ENCODE assay signal across 12 cellular contexts in genomic region chr19:10878253-10878652, GRCh38. TPM values are rescaled to one million over a fixed set of nuclear protein-coding genes. Genes with fewer than 3 reads are reported as not detected.
DNase-seq lines count a peak whose midpoint lies in the region; ATAC-seq and TF ChIP-seq lines count a peak whose summit lies in the region.
"Had no signal": no experiment of that assay in that cellular context is flagged by ENCODE, and none has a peak within 500 bp of the region (broad histone marks: within the 10 kb centered on the region; RNA-seq: fewer than 3 reads in every experiment).

No MANE protein-coding gene starts in this region.

- H3K4me1 ChIP-seq in right atrium auricular region (peaks cover 0 to 70% of the 10 kb centered on the region in 2 donors), Peyer's patch (peaks cover 0 to 26% (median 10%) of the 10 kb centered on the region in 4 donors), esophagus squamous epithelium (peaks cover 10 to 78% (median 39%) of the 10 kb centered on the region in 3 donors), subcutaneous abdominal adipose tissue (ENCODE audit: control insufficient read depth in 5 of 5, insufficient read depth in 5 of 5, low read length in 5 of 5) (peaks cover 0 to 38% (median 27%) of the 10 kb centered on the region in 5 donors)

- H3K27me3 ChIP-seq in right atrium auricular region (no peaks in the 10 kb centered on the region), Peyer's patch (no peaks in the 10 kb centered on the region), esophagus squamous epithelium (no peaks in the 10 kb centered on the region), subcutaneous abdominal adipose tissue (ENCODE audit: control insufficient read depth in 5 of 5, insufficient read depth in 4 of 5, low read length in 5 of 5) (no peaks in the 10 kb centered on the region)
- H3K27me3 ChIP-seq: ascending aorta had no signal

- intact Hi-C loops in Right ventricle myocardium superior (cut with DNase I) (no loop called here), esophagus squamous epithelium (cut with DNase I) (no loop called here)

- no peak for ATAC-seq in Right ventricle myocardium superior (ENCODE audit: poor library complexity)

- H3K9me3 ChIP-seq in right atrium auricular region (no peaks in the 10 kb centered on the region), Peyer's patch (no peaks in the 10 kb centered on the region), esophagus squamous epithelium (no peaks in the 10 kb centered on the region), subcutaneous abdominal adipose tissue (ENCODE audit: control insufficient read depth in 5 of 5, low read length in 5 of 5) (no peaks in the 10 kb centered on the region)
- H3K9me3 ChIP-seq: ascending aorta had no signal

- H3K4me3 ChIP-seq in right atrium auricular region (no peak overlapping the region), Peyer's patch (no peak overlapping the region), esophagus squamous epithelium (no peak overlapping the region), subcutaneous abdominal adipose tissue (ENCODE audit: low read depth in 1 of 5, low read length in 5 of 5) (no peak overlapping the region)
- H3K4me3 ChIP-seq: ascending aorta had no signal

- H3K9ac ChIP-seq in subcutaneous abdominal adipose tissue (ENCODE audit: low read length in 5 of 5) = peak overlapping the region in 3 of 5 donors; percentile 7 to 30 (median 24)

- WGBS in esophagus squamous epithelium, 2 donors = 48 to 62% methylated on average over 3 of the region's 3 CpGs

- TF ChIP-seq POLR2A in Peyer's patch (IDR thresholded peaks at IDR 0.05) (no peak), esophagus squamous epithelium (IDR thresholded peaks at IDR 0.05) (no peak)

- no peak for TF ChIP-seq CTCF in right atrium auricular region (IDR thresholded peaks at IDR 0.05)
- TF ChIP-seq CTCF in Peyer's patch (IDR thresholded peaks at IDR 0.05) = no peak
- TF ChIP-seq CTCF in esophagus squamous epithelium (IDR thresholded peaks at IDR 0.05) = no peak

- H3K27ac ChIP-seq in right atrium auricular region (peak overlapping the region; percentile 65 to 79), Peyer's patch (peak overlapping the region in 3 of 4 donors; percentile 31 to 67 (median 52)), esophagus squamous epithelium (peak overlapping the region; percentile 66 to 72 (median 66)), subcutaneous abdominal adipose tissue (ENCODE audit: low read depth, low read length) (no peak overlapping the region)
- H3K27ac ChIP-seq: ascending aorta had no signal

- DNase-seq in right atrium auricular region (ENCODE audit: low spot score) (no peak), Right ventricle myocardium superior (no peak), Peyer's patch (no peak), esophagus squamous epithelium (lab: John Stamatoyannopoulos, UW) (no peak), amygdala (lab: John Stamatoyannopoulos, UW) (no peak), NCI-H2081 (lab: John Stamatoyannopoulos, UW) (no peak), putamen (ENCODE audit: low spot score) (no peak)
- DNase-seq: CD4-positive, alpha-beta memory T cell; erythroblast; WERI-Rb-1 had no signal

- H3K36me3 ChIP-seq in right atrium auricular region (no peaks in the 10 kb centered on the region), Peyer's patch (no peaks in the 10 kb centered on the region), esophagus squamous epithelium (peaks cover 0 to 7% (median 0%) of the 10 kb centered on the region in 3 donors), subcutaneous abdominal adipose tissue (ENCODE audit: control insufficient read depth in 5 of 5, insufficient read depth in 5 of 5, low read length in 5 of 5) (no peaks in the 10 kb centered on the region)
- H3K36me3 ChIP-seq: ascending aorta had no signal

RNA-seq across cellular contexts. Expression of gene CARM1, which starts 6.9 kb away (rescaled TPM):
- total RNA-seq in right atrium auricular region (10 to 100 TPM; 15.3 to 19.8 TPM), Right ventricle myocardium superior (29.9 TPM), Peyer's patch (10 to 100 TPM; 23.8 to 40.6 (median 29.7) TPM), esophagus squamous epithelium (10 to 100 TPM; 21.4 to 35.4 (median 28.5) TPM)

RNA-seq across cellular contexts. Expression of gene C19orf38, which starts 30.0 kb away (rescaled TPM):
- total RNA-seq in right atrium auricular region (1 to 10 TPM in 1 of 2 donors, not detected in 1; 1.5 TPM), Right ventricle myocardium superior (0.59 TPM), Peyer's patch (10 to 100 TPM in 1 of 4 donors, not detected in 3; 20.6 TPM), esophagus squamous epithelium (1 to 10 TPM in 1 of 4 donors, under 1 TPM in 1, not detected in 2; 0.38 to 1.3 TPM)
- total RNA-seq: ascending aorta had no signal

RNA-seq across cellular contexts. Expression of gene TMED1, which starts 42.2 kb away (rescaled TPM):
- 10 to 100 TPM; 39.3 to 50.9 TPM for total RNA-seq in right atrium auricular region
- total RNA-seq in Right ventricle myocardium superior = 30.8 TPM
- total RNA-seq in Peyer's patch = 10 to 100 TPM; 11.6 to 18.4 (median 16.0) TPM
- total RNA-seq in esophagus squamous epithelium = 10 to 100 TPM; 14.7 to 30.3 (median 24.1) TPM

RNA-seq across cellular contexts. Expression of gene YIPF2, which starts 50.2 kb away (rescaled TPM):
- 10 to 100 TPM; 23.4 to 34.3 TPM for total RNA-seq in right atrium auricular region
- total RNA-seq in Right ventricle myocardium superior = 13.7 TPM
- 10 to 100 TPM; 30.5 to 60.1 (median 49.3) TPM for total RNA-seq in Peyer's patch
- total RNA-seq in esophagus squamous epithelium = 10 to 100 TPM; 39.6 to 63.2 (median 44.0) TPM

RNA-seq across cellular contexts. Expression of gene TIMM29, which starts 50.4 kb away (rescaled TPM):
- 10 to 100 TPM; 16.5 to 22.0 TPM for total RNA-seq in right atrium auricular region
- total RNA-seq in Right ventricle myocardium superior = 11.8 TPM
- total RNA-seq in Peyer's patch = 10 to 100 TPM; 28.0 to 39.5 (median 34.1) TPM
- 10 to 100 TPM; 23.6 to 35.6 (median 27.3) TPM for total RNA-seq in esophagus squamous epithelium
